In the genomic region with DNA sequence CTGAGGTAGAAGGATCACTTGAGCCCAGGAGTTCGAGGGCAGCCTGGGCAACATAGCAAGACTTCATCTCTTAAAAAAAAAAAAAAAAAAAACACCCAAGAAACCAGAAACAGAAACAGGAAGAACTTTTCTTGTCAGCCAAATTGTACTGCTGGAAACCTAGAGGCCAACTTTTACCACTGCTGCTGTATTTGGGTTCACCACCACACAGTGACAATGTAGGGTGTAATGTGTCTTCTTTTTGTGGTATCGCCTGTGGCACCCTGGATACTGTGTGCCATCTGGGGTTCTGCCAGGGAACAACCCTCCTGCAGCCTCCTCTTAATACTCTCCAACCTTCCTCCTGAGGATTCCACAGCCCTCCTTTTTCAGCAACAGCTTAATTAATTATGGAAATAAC, we compare ENCODE assay signal across 14 cellular contexts.
DNase-seq lines count a peak whose midpoint lies in the region; ATAC-seq lines count a peak whose summit lies in the region.
"Had no signal": no experiment of that assay in that cellular context is flagged by ENCODE, and none has a peak within 500 bp of the region (broad histone marks: within the 10 kb centered on the region; RNA-seq: fewer than 3 reads in every experiment).

No MANE protein-coding gene starts in this region.

- CTCF ChIA-PET in activated naive CD4-positive, alpha-beta T cell treated with anti-CD3 and anti-CD28 coated beads, Interleukin-2, amount 10 ng/mL, durations not matched to agents 7 days and 5 days (lab: Charles Lee), result no interaction called here

- H3K36me3 Mint-ChIP-seq in activated naive CD4-positive, alpha-beta T cell treated with anti-CD3 and anti-CD28 coated beads, Interleukin-2, amount 10 ng/mL, durations not matched to agents 7 days and 5 days, result peaks cover 23% of the 10 kb centered on the region
- peaks cover 30% of the 10 kb centered on the region for H3K36me3 Mint-ChIP-seq in activated naive CD8-positive, alpha-beta T cell treated with anti-CD3 and anti-CD28 coated beads for 36 hours

- ATAC-seq in stimulated activated naive CD8-positive, alpha-beta T cell treated with anti-CD3 and anti-CD28 coated beads, Interleukin-15, Interleukin-2, amounts not matched to agents 100 U/mL and 50 U/mL, for 24 hours, result peak; percentile 59
- no peak for ATAC-seq in HG03196 (IDR thresholded peaks at IDR 0.05; ENCODE audit: unreplicated experiment)

- peaks cover 37% of the 10 kb centered on the region for H3K4me1 Mint-ChIP-seq in activated naive CD4-positive, alpha-beta T cell treated with anti-CD3 and anti-CD28 coated beads, Interleukin-2, amount 10 ng/mL, durations not matched to agents 7 days and 5 days
- H3K4me1 Mint-ChIP-seq in activated naive CD8-positive, alpha-beta T cell treated with anti-CD3 and anti-CD28 coated beads for 36 hours, result peaks cover 33% of the 10 kb centered on the region

- H3K27ac Mint-ChIP-seq in activated naive CD4-positive, alpha-beta T cell treated with anti-CD3 and anti-CD28 coated beads, Interleukin-2, amount 10 ng/mL, durations not matched to agents 7 days and 5 days, result no peak overlapping the region
- peak overlapping the region; percentile 23 for H3K27ac Mint-ChIP-seq in activated naive CD8-positive, alpha-beta T cell treated with anti-CD3 and anti-CD28 coated beads for 36 hours

- H3K27me3 Mint-ChIP-seq in activated naive CD4-positive, alpha-beta T cell treated with anti-CD3 and anti-CD28 coated beads, Interleukin-2, amount 10 ng/mL, durations not matched to agents 7 days and 5 days, result no peaks in the 10 kb centered on the region
- H3K27me3 Mint-ChIP-seq in activated naive CD8-positive, alpha-beta T cell treated with anti-CD3 and anti-CD28 coated beads for 36 hours, result no peaks in the 10 kb centered on the region

- peak; percentile 25 for DNase-seq in activated naive CD4-positive, alpha-beta T cell treated with anti-CD3 and anti-CD28 coated beads, Interleukin-2, amount 10 ng/mL, durations not matched to agents 7 days and 5 days
- no peak for DNase-seq in activated naive CD4-positive, alpha-beta T cell treated with Interleukin-2 at 50 U/mL for 16 hours
- DNase-seq in NOMO-1 treated with DMSO at 0.1 percent for 48 hours (lab: John Stamatoyannopoulos, UW; ENCODE audit: unreplicated experiment) (peak; percentile 68), SK-N-DZ (ENCODE audit: low spot score) (no peak), retina (no peak)
- DNase-seq in activated naive CD8-positive, alpha-beta T cell treated with anti-CD3 and anti-CD28 coated beads for 36 hours, result no peak
- DNase-seq in stimulated activated naive CD8-positive, alpha-beta T cell treated with anti-CD3 and anti-CD28 coated beads, Interleukin-15, Interleukin-2, amounts not matched to agents 100 U/mL and 50 U/mL, for 24 hours, result no peak
- DNase-seq: activated CD4-positive, CD25-positive, alpha-beta regulatory T cell; DMS53; glutamatergic neuron; kidney glomerular epithelial cell; NCI-H187; NCI-H69 had no signal

- no peaks in the 10 kb centered on the region for H3K9me3 Mint-ChIP-seq in activated naive CD4-positive, alpha-beta T cell treated with anti-CD3 and anti-CD28 coated beads, Interleukin-2, amount 10 ng/mL, durations not matched to agents 7 days and 5 days
- H3K9me3 Mint-ChIP-seq in activated naive CD8-positive, alpha-beta T cell treated with anti-CD3 and anti-CD28 coated beads for 36 hours, result no peaks in the 10 kb centered on the region

- no peak overlapping the region for H3K4me3 Mint-ChIP-seq in activated naive CD4-positive, alpha-beta T cell treated with anti-CD3 and anti-CD28 coated beads, Interleukin-2, amount 10 ng/mL, durations not matched to agents 7 days and 5 days
- no peak overlapping the region for H3K4me3 Mint-ChIP-seq in activated naive CD8-positive, alpha-beta T cell treated with anti-CD3 and anti-CD28 coated beads for 36 hours

Comparison
In these comparisons a context has a peak if more than half of its experiments do, and no peak if none do; other contexts are left out.
1. DNase-seq: peak in activated naive CD4-positive, alpha-beta T cell treated with anti-CD3 and anti-CD28 coated beads, Interleukin-2, amount 10 ng/mL, durations not matched to agents 7 days and 5 days (single experiment) and NOMO-1 treated with DMSO at 0.1 percent for 48 hours (single experiment); none in activated naive CD4-positive, alpha-beta T cell treated with Interleukin-2 at 50 U/mL for 16 hours (single experiment), activated naive CD8-positive, alpha-beta T cell treated with anti-CD3 and anti-CD28 coated beads for 36 hours (single experiment), stimulated activated naive CD8-positive, alpha-beta T cell treated with anti-CD3 and anti-CD28 coated beads, Interleukin-15, Interleukin-2, amounts not matched to agents 100 U/mL and 50 U/mL, for 24 hours (single experiment), SK-N-DZ (single experiment) and retina (single experiment).